In the genomic region with DNA sequence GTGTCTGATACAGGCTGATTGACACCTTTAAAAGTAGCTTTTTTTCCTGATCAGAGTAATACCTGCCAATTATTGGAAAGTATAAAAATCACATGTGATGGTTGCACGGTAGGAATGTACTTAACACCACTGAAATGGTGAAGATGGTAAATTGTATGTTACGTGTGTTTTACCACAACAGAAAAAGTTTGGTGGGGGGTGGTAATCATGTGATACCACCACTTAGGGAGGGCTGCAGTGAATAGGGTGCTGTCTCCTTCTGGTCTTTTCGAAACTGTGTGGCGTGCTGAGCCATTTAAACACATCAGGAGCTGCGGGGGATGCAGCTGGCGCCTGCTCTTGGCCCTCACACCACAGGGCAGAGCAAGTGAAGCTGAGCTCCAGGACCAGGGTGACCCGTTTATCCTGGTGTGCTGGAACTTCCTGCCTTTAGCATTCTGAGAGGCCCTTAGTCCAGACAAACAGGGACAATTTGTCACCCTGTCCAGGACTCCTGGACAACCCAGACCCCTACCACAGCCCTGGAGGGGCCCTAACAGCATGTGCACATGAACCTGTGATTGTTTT, we compare ENCODE assay signal across 1 cellular context.
TF ChIP-seq lines count a peak whose summit lies in the region.

No MANE protein-coding gene starts in this region.

TF ChIP-seq in neural cell, 6 proteins besides CTCF, POLR2A, EP300 and RAD21 (continued from another document):
- TF ChIP-seq, protein P1, sequence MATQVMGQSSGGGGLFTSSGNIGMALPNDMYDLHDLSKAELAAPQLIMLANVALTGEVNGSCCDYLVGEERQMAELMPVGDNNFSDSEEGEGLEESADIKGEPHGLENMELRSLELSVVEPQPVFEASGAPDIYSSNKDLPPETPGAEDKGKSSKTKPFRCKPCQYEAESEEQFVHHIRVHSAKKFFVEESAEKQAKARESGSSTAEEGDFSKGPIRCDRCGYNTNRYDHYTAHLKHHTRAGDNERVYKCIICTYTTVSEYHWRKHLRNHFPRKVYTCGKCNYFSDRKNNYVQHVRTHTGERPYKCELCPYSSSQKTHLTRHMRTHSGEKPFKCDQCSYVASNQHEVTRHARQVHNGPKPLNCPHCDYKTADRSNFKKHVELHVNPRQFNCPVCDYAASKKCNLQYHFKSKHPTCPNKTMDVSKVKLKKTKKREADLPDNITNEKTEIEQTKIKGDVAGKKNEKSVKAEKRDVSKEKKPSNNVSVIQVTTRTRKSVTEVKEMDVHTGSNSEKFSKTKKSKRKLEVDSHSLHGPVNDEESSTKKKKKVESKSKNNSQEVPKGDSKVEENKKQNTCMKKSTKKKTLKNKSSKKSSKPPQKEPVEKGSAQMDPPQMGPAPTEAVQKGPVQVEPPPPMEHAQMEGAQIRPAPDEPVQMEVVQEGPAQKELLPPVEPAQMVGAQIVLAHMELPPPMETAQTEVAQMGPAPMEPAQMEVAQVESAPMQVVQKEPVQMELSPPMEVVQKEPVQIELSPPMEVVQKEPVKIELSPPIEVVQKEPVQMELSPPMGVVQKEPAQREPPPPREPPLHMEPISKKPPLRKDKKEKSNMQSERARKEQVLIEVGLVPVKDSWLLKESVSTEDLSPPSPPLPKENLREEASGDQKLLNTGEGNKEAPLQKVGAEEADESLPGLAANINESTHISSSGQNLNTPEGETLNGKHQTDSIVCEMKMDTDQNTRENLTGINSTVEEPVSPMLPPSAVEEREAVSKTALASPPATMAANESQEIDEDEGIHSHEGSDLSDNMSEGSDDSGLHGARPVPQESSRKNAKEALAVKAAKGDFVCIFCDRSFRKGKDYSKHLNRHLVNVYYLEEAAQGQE (IDR thresholded peaks at IDR 0.05; ENCODE audit: borderline replicate concordance), result no peak
- TF ChIP-seq POLR2AphosphoS5 (IDR thresholded peaks at IDR 0.05) (no peak), EZH2 (IDR thresholded peaks at IDR 0.05; ENCODE audit: borderline replicate concordance, insufficient read depth, low read length, poor library complexity, severe bottlenecking) (no peak), SMC3 (conservative IDR thresholded peaks at IDR 0.05; ENCODE audit: poor library complexity) (no peak), MXI1 (conservative IDR thresholded peaks at IDR 0.05; ENCODE audit: poor library complexity, severe bottlenecking) (no peak)
